ENCODE assay signal across 1 cellular context in the genomic region with DNA sequence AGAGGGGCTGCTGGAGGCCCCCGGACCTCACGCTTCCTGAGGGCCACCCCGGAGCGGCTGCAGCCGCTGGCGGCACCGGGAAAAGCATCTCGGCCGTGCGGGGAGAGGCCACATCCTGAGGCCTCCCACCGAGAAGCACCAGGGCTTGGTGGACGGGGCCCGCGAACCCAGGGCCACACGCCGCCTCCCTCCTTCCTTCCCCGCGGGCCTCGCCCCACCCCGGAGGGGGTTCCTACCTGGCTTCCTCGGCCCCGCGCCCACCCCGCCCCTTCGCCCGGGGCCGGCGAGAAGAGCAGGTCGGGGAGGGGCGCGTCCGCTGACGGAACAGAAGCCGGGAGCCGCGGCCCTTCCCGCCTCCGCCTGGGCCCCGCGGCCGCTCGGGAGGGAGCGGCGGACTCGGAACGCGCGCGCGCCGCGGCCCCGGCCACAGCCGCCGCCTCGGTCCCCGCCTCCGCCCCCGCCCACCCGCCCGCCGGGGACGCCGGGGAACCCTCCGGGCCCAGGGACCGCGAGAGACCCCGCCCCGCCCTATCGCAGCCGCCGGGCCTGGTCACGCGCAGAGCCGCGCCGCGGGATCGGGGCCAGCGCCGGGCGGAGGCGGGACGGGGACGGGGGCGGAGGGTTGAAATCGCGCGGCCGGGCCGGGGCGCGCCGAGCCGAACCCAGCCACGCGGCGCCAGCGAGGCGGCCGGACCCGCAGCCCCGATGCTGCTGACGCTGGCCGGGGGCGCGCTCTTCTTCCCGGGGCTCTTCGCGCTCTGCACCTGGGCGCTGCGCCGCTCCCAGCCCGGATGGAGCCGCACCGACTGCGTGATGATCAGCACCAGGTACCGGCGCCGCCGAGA.
A peak's percentile ranks its signal among the peaks of the same experiment; 100 is the strongest.
TF ChIP-seq lines count a peak whose summit lies in the region.

A gene (plus strand): TSS at position 654 of the 845 bp plus-strand sequence. CDS start 52 bp downstream, at position 706.

TF ChIP-seq in GM12878, 131 proteins besides CTCF, POLR2A, EP300 and RAD21 (continued from another document):
- TF ChIP-seq, protein P1, sequence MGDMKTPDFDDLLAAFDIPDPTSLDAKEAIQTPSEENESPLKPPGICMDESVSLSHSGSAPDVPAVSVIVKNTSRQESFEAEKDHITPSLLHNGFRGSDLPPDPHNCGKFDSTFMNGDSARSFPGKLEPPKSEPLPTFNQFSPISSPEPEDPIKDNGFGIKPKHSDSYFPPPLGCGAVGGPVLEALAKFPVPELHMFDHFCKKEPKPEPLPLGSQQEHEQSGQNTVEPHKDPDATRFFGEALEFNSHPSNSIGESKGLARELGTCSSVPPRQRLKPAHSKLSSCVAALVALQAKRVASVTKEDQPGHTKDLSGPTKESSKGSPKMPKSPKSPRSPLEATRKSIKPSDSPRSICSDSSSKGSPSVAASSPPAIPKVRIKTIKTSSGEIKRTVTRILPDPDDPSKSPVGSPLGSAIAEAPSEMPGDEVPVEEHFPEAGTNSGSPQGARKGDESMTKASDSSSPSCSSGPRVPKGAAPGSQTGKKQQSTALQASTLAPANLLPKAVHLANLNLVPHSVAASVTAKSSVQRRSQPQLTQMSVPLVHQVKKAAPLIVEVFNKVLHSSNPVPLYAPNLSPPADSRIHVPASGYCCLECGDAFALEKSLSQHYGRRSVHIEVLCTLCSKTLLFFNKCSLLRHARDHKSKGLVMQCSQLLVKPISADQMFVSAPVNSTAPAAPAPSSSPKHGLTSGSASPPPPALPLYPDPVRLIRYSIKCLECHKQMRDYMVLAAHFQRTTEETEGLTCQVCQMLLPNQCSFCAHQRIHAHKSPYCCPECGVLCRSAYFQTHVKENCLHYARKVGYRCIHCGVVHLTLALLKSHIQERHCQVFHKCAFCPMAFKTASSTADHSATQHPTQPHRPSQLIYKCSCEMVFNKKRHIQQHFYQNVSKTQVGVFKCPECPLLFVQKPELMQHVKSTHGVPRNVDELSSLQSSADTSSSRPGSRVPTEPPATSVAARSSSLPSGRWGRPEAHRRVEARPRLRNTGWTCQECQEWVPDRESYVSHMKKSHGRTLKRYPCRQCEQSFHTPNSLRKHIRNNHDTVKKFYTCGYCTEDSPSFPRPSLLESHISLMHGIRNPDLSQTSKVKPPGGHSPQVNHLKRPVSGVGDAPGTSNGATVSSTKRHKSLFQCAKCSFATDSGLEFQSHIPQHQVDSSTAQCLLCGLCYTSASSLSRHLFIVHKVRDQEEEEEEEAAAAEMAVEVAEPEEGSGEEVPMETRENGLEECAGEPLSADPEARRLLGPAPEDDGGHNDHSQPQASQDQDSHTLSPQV (IDR thresholded peaks at IDR 0.05) = no peak
- TF ChIP-seq DPF2 (IDR thresholded peaks at IDR 0.05) (peak; percentile 25; the same call in 1 of the 2 replicates), RELA (IDR thresholded peaks at IDR 0.05; ENCODE audit: borderline replicate concordance, partially characterized antibody) (no peak), BHLHE40 (IDR thresholded peaks at IDR 0.05; ENCODE audit: borderline replicate concordance in 1 of 2, low read depth in 2 of 2, low read length in 1 of 2) (peak; percentile 51 to 88; a peak in 3 of 4 replicates), IKZF2 (IDR thresholded peaks at IDR 0.05) (0 out of 4 replicates have a peak, but pooled peaks of 1 of the 2 experiments have one; percentile 16), SREBF1 (IDR thresholded peaks at IDR 0.05; ENCODE audit: low read length) (no peak), IKZF1 (conservative IDR thresholded peaks at IDR 0.05) (peak; percentile 55), SMARCA5 (IDR thresholded peaks at IDR 0.05) (0 out of 2 replicates have a peak, but pooled peaks have one; percentile 12), LARP7 (IDR thresholded peaks at IDR 0.05) (peak; percentile 25; the same call in 1 of the 2 replicates), EED (IDR thresholded peaks at IDR 0.05; ENCODE audit: low read depth) (0 out of 2 replicates have a peak, but pooled peaks have one; percentile 44), GATAD2B (conservative IDR thresholded peaks at IDR 0.05; ENCODE audit: low read depth) (peak; percentile 28), CBX3 (IDR thresholded peaks at IDR 0.05; ENCODE audit: borderline replicate concordance, low read depth) (no peak), EGR1 (IDR thresholded peaks at IDR 0.05; ENCODE audit: borderline replicate concordance in 1 of 2, low read depth in 2 of 2, low read length in 2 of 2) (peak in 1 of 2 experiments; percentile 82; a peak in 2 of 3 replicates), NR2F1 (conservative IDR thresholded peaks at IDR 0.05) (0 out of 2 replicates have a peak, but pooled peaks have one; percentile 13), ZBED1 (IDR thresholded peaks at IDR 0.05; ENCODE audit: borderline replicate concordance) (no peak), RB1 (IDR thresholded peaks at IDR 0.05; ENCODE audit: borderline replicate concordance) (peak; percentile 35; the same call in 1 of the 2 replicates)
- TF ChIP-seq, protein P2, sequence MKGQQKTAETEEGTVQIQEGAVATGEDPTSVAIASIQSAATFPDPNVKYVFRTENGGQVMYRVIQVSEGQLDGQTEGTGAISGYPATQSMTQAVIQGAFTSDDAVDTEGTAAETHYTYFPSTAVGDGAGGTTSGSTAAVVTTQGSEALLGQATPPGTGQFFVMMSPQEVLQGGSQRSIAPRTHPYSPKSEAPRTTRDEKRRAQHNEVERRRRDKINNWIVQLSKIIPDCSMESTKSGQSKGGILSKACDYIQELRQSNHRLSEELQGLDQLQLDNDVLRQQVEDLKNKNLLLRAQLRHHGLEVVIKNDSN (IDR thresholded peaks at IDR 0.05; ENCODE audit: borderline replicate concordance, extremely low read length, insufficient read depth, low read depth, low read length) = peak; percentile 36
TF ChIP-seq in GM12878: peak in this region for 13.
